Comparison of ENCODE assay signal across 12 cellular contexts in the genomic region with DNA sequence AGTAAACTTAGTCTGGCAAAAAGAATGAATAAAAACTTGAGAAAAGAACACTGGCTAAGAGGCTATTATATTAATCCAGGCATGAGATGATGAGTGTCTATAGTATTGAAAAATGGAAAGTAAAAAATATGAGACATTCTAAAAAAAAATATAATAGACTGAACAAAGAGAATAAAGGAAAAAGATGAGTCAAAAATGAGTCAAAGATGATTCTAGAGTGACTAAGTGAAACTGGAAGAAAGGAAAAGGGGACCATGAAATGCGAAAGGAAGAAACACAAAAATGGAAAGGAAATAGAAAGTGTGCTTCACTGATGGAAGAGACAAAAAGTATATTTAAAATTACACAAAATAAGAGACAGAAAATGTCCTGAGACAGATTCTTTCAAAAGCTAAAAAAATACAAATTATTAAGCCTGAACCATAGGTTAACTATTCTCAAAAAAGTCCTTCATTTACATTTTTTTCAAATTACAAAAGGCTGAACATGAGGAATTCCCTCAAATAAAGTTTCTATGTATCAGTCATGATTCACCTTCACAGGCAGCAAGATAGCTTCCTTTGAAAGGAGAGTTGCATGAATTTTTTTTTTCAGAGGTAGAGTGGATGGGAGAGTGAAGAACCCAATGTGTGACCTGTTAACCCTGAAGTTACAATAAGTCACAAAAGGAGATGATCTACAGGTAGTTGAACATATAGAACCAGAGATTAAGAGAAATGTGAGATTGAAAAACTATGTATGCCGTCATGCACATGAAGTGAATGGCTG.
DNase-seq lines count a peak whose midpoint lies in the region.
"Had no signal": no experiment of that assay in that cellular context is flagged by ENCODE, and none has a peak within 500 bp of the region (broad histone marks: within the 10 kb centered on the region; RNA-seq: fewer than 3 reads in every experiment).

No MANE protein-coding gene starts in this region.

- H3K36me3 Mint-ChIP-seq in activated naive CD8-positive, alpha-beta T cell treated with anti-CD3 and anti-CD28 coated beads for 36 hours = no peaks in the 10 kb centered on the region
- no peaks in the 10 kb centered on the region for H3K36me3 Mint-ChIP-seq in immature natural killer cell
- H3K36me3 Mint-ChIP-seq: activated CD8-positive, alpha-beta memory T cell treated with anti-CD3 and anti-CD28 coated beads, Interleukin-2, amount 10 ng/mL, durations not matched to agents 7 days and 5 days had no signal

- H3K27ac Mint-ChIP-seq in activated naive CD8-positive, alpha-beta T cell treated with anti-CD3 and anti-CD28 coated beads for 36 hours = peak overlapping the region; percentile 84
- H3K27ac Mint-ChIP-seq in immature natural killer cell = no peak overlapping the region
- H3K27ac Mint-ChIP-seq: activated CD8-positive, alpha-beta memory T cell treated with anti-CD3 and anti-CD28 coated beads, Interleukin-2, amount 10 ng/mL, durations not matched to agents 7 days and 5 days had no signal

- H3K9me3 Mint-ChIP-seq in activated naive CD8-positive, alpha-beta T cell treated with anti-CD3 and anti-CD28 coated beads for 36 hours = peaks cover 9% of the 10 kb centered on the region
- H3K9me3 Mint-ChIP-seq in immature natural killer cell = peaks cover 0 to 13% (median under 1%) of the 10 kb centered on the region in 6 donors

- H3K4me1 Mint-ChIP-seq in activated naive CD8-positive, alpha-beta T cell treated with anti-CD3 and anti-CD28 coated beads for 36 hours = peaks cover 22% of the 10 kb centered on the region
- H3K4me1 Mint-ChIP-seq in immature natural killer cell = no peaks in the 10 kb centered on the region
- H3K4me1 Mint-ChIP-seq: activated CD8-positive, alpha-beta memory T cell treated with anti-CD3 and anti-CD28 coated beads, Interleukin-2, amount 10 ng/mL, durations not matched to agents 7 days and 5 days had no signal

- peak overlapping the region; percentile 35 for H3K4me3 Mint-ChIP-seq in activated naive CD8-positive, alpha-beta T cell treated with anti-CD3 and anti-CD28 coated beads for 36 hours
- H3K4me3 Mint-ChIP-seq in immature natural killer cell = no peak overlapping the region
- H3K4me3 Mint-ChIP-seq: activated CD8-positive, alpha-beta memory T cell treated with anti-CD3 and anti-CD28 coated beads, Interleukin-2, amount 10 ng/mL, durations not matched to agents 7 days and 5 days had no signal

- DNase-seq in ELR (ENCODE audit: low read depth) = peak; percentile 90
- peak; percentile 80 for DNase-seq in HS-5 (ENCODE audit: low read depth)
- no peak for DNase-seq in activated naive CD8-positive, alpha-beta T cell treated with anti-CD3 and anti-CD28 coated beads for 36 hours
- peak; percentile 30 for DNase-seq in iris pigment epithelial cell (ENCODE audit: low read depth)
- no peak for DNase-seq in DMS79 treated with DMSO at 0.1 percent for 48 hours (lab: John Stamatoyannopoulos, UW)
- no peak for DNase-seq in NCI-H526 treated with DMSO at 0.1 percent for 48 hours (lab: John Stamatoyannopoulos, UW)
- DNase-seq in pons (ENCODE audit: low spot score) = no peak
- no peak for DNase-seq in immature natural killer cell
- DNase-seq: activated CD8-positive, alpha-beta memory T cell treated with anti-CD3 and anti-CD28 coated beads, Interleukin-2, amount 10 ng/mL, durations not matched to agents 7 days and 5 days; DMS 273 treated with DMSO at 0.1 percent for 48 hours; NCI-H1105 treated with DMSO at 0.1 percent for 48 hours; posterior cingulate gyrus had no signal

- peaks cover 14% of the 10 kb centered on the region for H3K27me3 Mint-ChIP-seq in activated naive CD8-positive, alpha-beta T cell treated with anti-CD3 and anti-CD28 coated beads for 36 hours
- H3K27me3 Mint-ChIP-seq in immature natural killer cell (ENCODE audit: low read depth in 3 of 3) = peaks cover 0 to 7% (median 2%) of the 10 kb centered on the region in 3 donors

Comparison
In these comparisons a context has a peak if more than half of its experiments do, and no peak if none do; other contexts are left out.
1. DNase-seq: peak in ELR (single experiment), HS-5 (single experiment) and iris pigment epithelial cell (single experiment); none in activated naive CD8-positive, alpha-beta T cell treated with anti-CD3 and anti-CD28 coated beads for 36 hours (single experiment), DMS79 treated with DMSO at 0.1 percent for 48 hours (single experiment), NCI-H526 treated with DMSO at 0.1 percent for 48 hours (single experiment), pons (single experiment) and immature natural killer cell (0 of 3).